In genomic region chr2:206211657-206212255, GRCh38 we compare ENCODE assay signal across 14 cellular contexts. TPM values are rescaled to one million over a fixed set of nuclear protein-coding genes. Genes with fewer than 3 reads are reported as not detected.
DNase-seq lines count a peak whose midpoint lies in the region; ATAC-seq, FAIRE-seq and TF ChIP-seq lines count a peak whose summit lies in the region.
"Had no signal": no experiment of that assay in that cellular context is flagged by ENCODE, and none has a peak within 500 bp of the region (broad histone marks: within the 10 kb centered on the region; RNA-seq: fewer than 3 reads in every experiment).

No MANE protein-coding gene starts in this region.

- peak overlapping the region; percentile 89 for H3K4me2 ChIP-seq in astrocyte (ENCODE audit: low read length)

- FAIRE-seq in astrocyte (lab: Jason Lieb, UNC): no peak

- peaks cover 15% of the 10 kb centered on the region for H3K4me1 Mint-ChIP-seq in astrocyte (ENCODE audit: low read depth, unreplicated experiment)
- H3K4me1 Mint-ChIP-seq in endodermal cell: peaks cover 25% of the 10 kb centered on the region

- H3K4me1 ChIP-seq in ACC112 (ENCODE audit: control insufficient read depth, insufficient read depth, low read length, unreplicated experiment) (peaks cover 16% of the 10 kb centered on the region), astrocyte (ENCODE audit: insufficient read depth, low read length) (peaks cover 9% of the 10 kb centered on the region), endodermal cell (ENCODE audit: control insufficient read depth, insufficient read depth, low read length) (no peaks in the 10 kb centered on the region)

- H3K27me3 ChIP-seq in ACC112 (ENCODE audit: insufficient read depth, low read length): no peaks in the 10 kb centered on the region
- H3K27me3 ChIP-seq in astrocyte (ENCODE audit: insufficient read depth, low read length): no peaks in the 10 kb centered on the region
- peaks cover 46% of the 10 kb centered on the region for H3K27me3 ChIP-seq in endodermal cell (ENCODE audit: control insufficient read depth, insufficient read depth, low read length, poor library complexity, severe bottlenecking)
- H3K27me3 ChIP-seq: gastrocnemius medialis had no signal

- H3K27ac ChIP-seq in ACC112 (ENCODE audit: low read depth, low read length) (peak overlapping the region; percentile 54), astrocyte (ENCODE audit: low read depth, low read length) (peak overlapping the region; percentile 75), endodermal cell (ENCODE audit: low read depth, low read length) (no peak overlapping the region)
- H3K27ac ChIP-seq: gastrocnemius medialis, parathyroid adenoma had no signal

- H4K20me1 ChIP-seq in astrocyte (ENCODE audit: insufficient read depth, low read length): no peaks in the 10 kb centered on the region

- peak overlapping the region; percentile 89 for H3K4me3 Mint-ChIP-seq in astrocyte (ENCODE audit: unreplicated experiment)
- no peak overlapping the region for H3K4me3 Mint-ChIP-seq in endodermal cell

- H3K9me3 Mint-ChIP-seq in astrocyte (ENCODE audit: unreplicated experiment): no peaks in the 10 kb centered on the region
- no peaks in the 10 kb centered on the region for H3K9me3 Mint-ChIP-seq in endodermal cell

- H3K4me3 ChIP-seq in ACC112 (ENCODE audit: low read depth, low read length) (peak overlapping the region; percentile 81), astrocyte (ENCODE audit: insufficient read depth, low read depth, low read length) (peak overlapping the region; percentile 70), endodermal cell (ENCODE audit: low read length) (no peak overlapping the region)
- H3K4me3 ChIP-seq: gastrocnemius medialis had no signal

- WGBS in endodermal cell (ENCODE audit: insufficient coverage in 1 of 2, insufficient read length in 1 of 2), 2 experiments: 79 to 83% methylated on average over 1 to 2 of the region's 2 CpGs

- H3K9me3 ChIP-seq in astrocyte (ENCODE audit: insufficient read depth, low read depth, low read length) (no peaks in the 10 kb centered on the region), endodermal cell (ENCODE audit: control insufficient read depth, low read length) (no peaks in the 10 kb centered on the region)
- H3K9me3 ChIP-seq: gastrocnemius medialis had no signal

- no peaks in the 10 kb centered on the region for H3K36me3 Mint-ChIP-seq in astrocyte (ENCODE audit: low read depth, unreplicated experiment)
- no peaks in the 10 kb centered on the region for H3K36me3 Mint-ChIP-seq in endodermal cell (ENCODE audit: low read depth)

- DNase-seq in HS-5 (ENCODE audit: low read depth) (peak; percentile 69), astrocyte (ENCODE audit: low read depth) (peak; percentile 41), iris pigment epithelial cell (ENCODE audit: low read depth) (peak; percentile 27), NCI-H446 (lab: John Stamatoyannopoulos, UW) (no peak), endodermal cell (no peak)
- DNase-seq: gastrocnemius medialis; left ventricle myocardium superior; stimulated activated CD4-positive, alpha-beta T cell treated with anti-CD3 and anti-CD28 coated beads, Interleukin-4, amount 100 ng/mL, for 1 hour; stimulated activated naive CD8-positive, alpha-beta T cell treated with anti-CD3 and anti-CD28 coated beads, Interleukin-15, Interleukin-2, amounts not matched to agents 100 U/mL and 50 U/mL, for 24 hours; T1000 had no signal

- H3K9ac ChIP-seq in astrocyte (ENCODE audit: low read length) (peak overlapping the region; percentile 86), endodermal cell (ENCODE audit: extremely low read depth, low read length, poor library complexity, severe bottlenecking) (no peak overlapping the region)
- H3K9ac ChIP-seq: parathyroid adenoma had no signal

- H2AFZ ChIP-seq in ACC112 (ENCODE audit: low read length, unreplicated experiment): peak overlapping the region; percentile 100
- H2AFZ ChIP-seq in astrocyte (ENCODE audit: low read depth, low read length): no peak overlapping the region

- ATAC-seq in HG02938 (IDR thresholded peaks at IDR 0.05; ENCODE audit: unreplicated experiment) (no peak), GM18909 (IDR thresholded peaks at IDR 0.05; ENCODE audit: poor library complexity, unreplicated experiment) (no peak)
- ATAC-seq: gastrocnemius medialis; left ventricle myocardium superior; stimulated activated naive CD8-positive, alpha-beta T cell treated with anti-CD3 and anti-CD28 coated beads, Interleukin-15, Interleukin-2, amounts not matched to agents 100 U/mL and 50 U/mL, for 24 hours had no signal

- no peaks in the 10 kb centered on the region for H3K36me3 ChIP-seq in ACC112 (ENCODE audit: insufficient read depth, low read length)
- no peaks in the 10 kb centered on the region for H3K36me3 ChIP-seq in astrocyte (ENCODE audit: insufficient read depth, low read length)
- no peaks in the 10 kb centered on the region for H3K36me3 ChIP-seq in endodermal cell (ENCODE audit: control insufficient read depth, insufficient read depth, low read length)
- H3K36me3 ChIP-seq: gastrocnemius medialis had no signal

- peaks cover 6% of the 10 kb centered on the region for H3K79me2 ChIP-seq in ACC112 (ENCODE audit: control insufficient read depth, insufficient read depth, low read length, unreplicated experiment)
- peaks cover 7% of the 10 kb centered on the region for H3K79me2 ChIP-seq in astrocyte (ENCODE audit: insufficient read depth, low read length)
- H3K79me2 ChIP-seq: parathyroid adenoma had no signal

- H3K27ac Mint-ChIP-seq in astrocyte (ENCODE audit: unreplicated experiment): peak overlapping the region; percentile 94
- no peak overlapping the region for H3K27ac Mint-ChIP-seq in endodermal cell

- TF ChIP-seq CTCF in astrocyte (IDR thresholded peaks at IDR 0.05; ENCODE audit: insufficient read depth, low read depth, low read length) (no peak), endodermal cell (conservative IDR thresholded peaks at IDR 0.05) (no peak)

- no peaks in the 10 kb centered on the region for H3K27me3 Mint-ChIP-seq in astrocyte (ENCODE audit: low read depth, unreplicated experiment)
- peaks cover 39% of the 10 kb centered on the region for H3K27me3 Mint-ChIP-seq in endodermal cell (ENCODE audit: insufficient read depth)

RNA-seq across cellular contexts. Expression of gene EEF1B2, which starts 52.1 kb away (rescaled TPM):
- 518 and 546 TPM in 2 replicates for total RNA-seq in astrocyte
- 100 to 1,000 TPM; 518 to 562 TPM for total RNA-seq in endodermal cell
- 620 TPM for polyA plus RNA-seq in endodermal cell (2013, experiment 1 of 2)
- 612 TPM for polyA plus RNA-seq in endodermal cell (2013, experiment 2 of 2)

RNA-seq across cellular contexts. Expression of gene NDUFS1, which starts 52.5 kb away (rescaled TPM):
- total RNA-seq in astrocyte (97.2 and 100 TPM in 2 replicates), endodermal cell (10 to 100 TPM; 88.3 to 91.5 TPM)
- polyA plus RNA-seq in endodermal cell (2013, experiment 1 of 2): 66.8 TPM
- 54.6 TPM for polyA plus RNA-seq in endodermal cell (2013, experiment 2 of 2)

Comparison
In these comparisons a context has a peak if more than half of its experiments do, and no peak if none do; other contexts are left out.
1. DNase-seq: peak in HS-5 (single experiment), astrocyte (single experiment) and iris pigment epithelial cell (single experiment); none in NCI-H446 (0 of 2) and endodermal cell (single experiment).